ENCODE assay signal across 8 cellular contexts in the genomic region with DNA sequence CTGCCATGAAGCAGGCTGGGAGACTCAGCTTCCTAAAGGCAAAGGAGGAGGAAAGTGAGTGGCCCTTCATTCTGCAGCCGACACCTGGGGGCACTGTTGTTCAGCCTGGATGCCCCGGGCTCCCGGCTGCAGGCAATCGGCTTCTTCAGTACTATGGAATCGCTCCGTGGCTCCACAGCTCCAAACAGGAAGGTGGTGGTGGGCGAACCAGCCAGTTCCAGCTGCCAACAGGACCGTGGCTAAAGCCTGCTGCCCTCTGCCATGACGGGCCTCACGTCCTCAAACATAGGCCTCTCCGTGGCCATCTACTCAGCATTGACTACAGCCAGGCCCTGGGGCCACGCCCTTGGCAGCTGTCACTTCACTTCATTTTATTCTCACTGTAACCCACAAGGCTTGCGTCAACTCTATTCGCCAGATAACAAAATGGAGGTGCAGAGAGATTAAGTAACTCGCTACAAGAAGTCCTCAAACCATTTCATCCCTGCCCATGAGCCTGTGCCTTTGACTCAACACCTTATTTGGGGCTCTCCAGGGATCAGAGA. TPM values are rescaled to one million over a fixed set of nuclear protein-coding genes. Genes with fewer than 3 reads are reported as not detected.
DNase-seq lines count a peak whose midpoint lies in the region; ATAC-seq and TF ChIP-seq lines count a peak whose summit lies in the region.

No MANE protein-coding gene starts in this region.

- H3K27ac Mint-ChIP-seq in CD8-positive, alpha-beta T cell = no peak overlapping the region

- in situ Hi-C loops in astrocyte of the cerebellum (cut with HindIII; ENCODE audit: low sequenced_read_pairs) = no loop called here

- peaks cover 4% of the 10 kb centered on the region for H3K36me3 Mint-ChIP-seq in CD8-positive, alpha-beta T cell

- intact Hi-C loops in CD8-positive, alpha-beta T cell (cut with DNase I, micrococcal nuclease) = loop anchor here (1.0 to 10.0 kb wide), 7 partner anchors 199 to 511 kb away; no protein-coding TSS in a partner anchor

- no peak overlapping the region for H3K27ac ChIP-seq in CD8-positive, alpha-beta T cell (ENCODE audit: low read depth, low read length)

- H3K4me1 ChIP-seq in CD8-positive, alpha-beta T cell (ENCODE audit: insufficient read depth, low read length) = no peaks in the 10 kb centered on the region

- H3K4me3 Mint-ChIP-seq in CD8-positive, alpha-beta T cell = peak overlapping the region; percentile 57

- H3K4me3 ChIP-seq in CD8-positive, alpha-beta T cell (ENCODE audit: low read depth, low read length) = no peak overlapping the region
- no peak overlapping the region for H3K4me3 ChIP-seq in astrocyte of the cerebellum (ENCODE audit: low read depth, low read length)

- peaks cover 4% of the 10 kb centered on the region for H3K9me3 ChIP-seq in CD8-positive, alpha-beta T cell (ENCODE audit: low read length)

- peaks cover 3% of the 10 kb centered on the region for H3K4me1 Mint-ChIP-seq in CD8-positive, alpha-beta T cell (ENCODE audit: low read depth)

- POLR2A ChIA-PET in CD8-positive, alpha-beta T cell (lab: Charles Lee) = no interaction called here

- ATAC-seq in CD8-positive, alpha-beta T cell = peak; percentile 70
- peak; percentile 19 for ATAC-seq in GM21786 (IDR thresholded peaks at IDR 0.05; ENCODE audit: unreplicated experiment)
- no peak for ATAC-seq in GM21515 (IDR thresholded peaks at IDR 0.05; ENCODE audit: unreplicated experiment)

- CTCF ChIA-PET in CD8-positive, alpha-beta T cell (lab: Charles Lee) = interaction anchor here (0.7 to 2.6 kb wide), 26 partner anchors 8 to 513 kb away, joined by 3 to 17 read pairs (median 4); no protein-coding TSS in a partner anchor

- H3K9me3 Mint-ChIP-seq in CD8-positive, alpha-beta T cell = peaks cover 8% of the 10 kb centered on the region

- no peaks in the 10 kb centered on the region for H3K36me3 ChIP-seq in CD8-positive, alpha-beta T cell (ENCODE audit: insufficient read depth, low read length)

- peaks cover 4% of the 10 kb centered on the region for H3K27me3 ChIP-seq in CD8-positive, alpha-beta T cell (ENCODE audit: insufficient read depth, low read length)

- TF ChIP-seq CTCF in CD8-positive, alpha-beta T cell (IDR thresholded peaks at IDR 0.05) = peak; percentile 68
- peak; percentile 65 for TF ChIP-seq CTCF in astrocyte of the cerebellum (IDR thresholded peaks at IDR 0.05; ENCODE audit: low read depth, low read length, missing control alignments)

- H3K27me3 Mint-ChIP-seq in CD8-positive, alpha-beta T cell (ENCODE audit: low read depth) = peaks cover 31% of the 10 kb centered on the region

- DNase-seq in CD8-positive, alpha-beta T cell = peak; percentile 20 to 73 (median 51)
- DNase-seq in NCI-H1105 (lab: John Stamatoyannopoulos, UW) (peak; percentile 30), T-helper 2 cell (peak; percentile 9 to 36 (median 35)), astrocyte of the cerebellum (ENCODE audit: low read depth) (peak; percentile 19), islet precursor cell (peak; percentile 91)
- DNase-seq in stimulated activated CD4-positive, alpha-beta T cell treated with anti-CD3 and anti-CD28 coated beads, Interleukin-4, amount 100 ng/mL, for 4 hours = peak; percentile 40 to 64

RNA-seq across cellular contexts. Expression of a gene that starts 38.1 kb away (rescaled TPM):
- total RNA-seq in CD8-positive, alpha-beta T cell = 1 to 10 TPM; 1.9 to 2.3 TPM

Comparison
In these comparisons a context has a peak if more than half of its experiments do, and no peak if none do; other contexts are left out.
1. DNase-seq: peak in every context shown above with its lines; median percentile 91 in islet precursor cell; 52 in stimulated activated CD4-positive, alpha-beta T cell treated with anti-CD3 and anti-CD28 coated beads, Interleukin-4, amount 100 ng/mL, for 4 hours; 51 in CD8-positive, alpha-beta T cell; 35 in T-helper 2 cell; 30 in NCI-H1105; 19 in astrocyte of the cerebellum.